Comparison of ENCODE assay signal across 23 cellular contexts in genomic region chr13:112719556-112719955, GRCh38. TPM values are rescaled to one million over a fixed set of nuclear protein-coding genes. Genes with fewer than 3 reads are reported as not detected.
DNase-seq lines count a peak whose midpoint lies in the region; ATAC-seq and TF ChIP-seq lines count a peak whose summit lies in the region.
"Had no signal": no experiment of that assay in that cellular context is flagged by ENCODE, and none has a peak within 500 bp of the region (broad histone marks: within the 10 kb centered on the region; RNA-seq: fewer than 3 reads in every experiment).

No MANE protein-coding gene starts in this region.

- H3K9me3 ChIP-seq in uterus, result no peaks in the 10 kb centered on the region

- peak overlapping the region; percentile 23 for H3K27ac Mint-ChIP-seq in activated naive CD4-positive, alpha-beta T cell treated with anti-CD3 and anti-CD28 coated beads, Interleukin-2, amount 50 U/mL, for 24 hours
- no peak overlapping the region for H3K27ac Mint-ChIP-seq in activated naive CD4-positive, alpha-beta T cell treated with anti-CD3 and anti-CD28 coated beads, Interleukin-2, amount 50 U/mL, for 72 hours
- peak overlapping the region in 2 of 3 experiments; percentile 34 to 45 for H3K27ac Mint-ChIP-seq in nephron
- no peak overlapping the region for H3K27ac Mint-ChIP-seq in activated CD4-positive, alpha-beta T cell treated with anti-CD3 and anti-CD28 coated beads, Interleukin-2, amount 10 ng/mL, durations not matched to agents 24 days and 14 days
- H3K27ac Mint-ChIP-seq: B cell; CD8-positive, alpha-beta T cell; IgD-negative memory B cell had no signal

- TF ChIP-seq CTCF in nephron (IDR thresholded peaks at IDR 0.05; ENCODE audit: unreplicated experiment in 3 of 3), result no peak
- no peak for TF ChIP-seq CTCF in uterus (IDR thresholded peaks at IDR 0.05)

- no peaks in the 10 kb centered on the region for H3K9me3 Mint-ChIP-seq in activated naive CD4-positive, alpha-beta T cell treated with anti-CD3 and anti-CD28 coated beads, Interleukin-2, amount 50 U/mL, for 24 hours
- H3K9me3 Mint-ChIP-seq in activated naive CD4-positive, alpha-beta T cell treated with anti-CD3 and anti-CD28 coated beads, Interleukin-2, amount 50 U/mL, for 72 hours, result no peaks in the 10 kb centered on the region
- peaks cover 9% of the 10 kb centered on the region for H3K9me3 Mint-ChIP-seq in nephron
- no peaks in the 10 kb centered on the region for H3K9me3 Mint-ChIP-seq in activated CD4-positive, alpha-beta T cell treated with anti-CD3 and anti-CD28 coated beads, Interleukin-2, amount 10 ng/mL, durations not matched to agents 24 days and 14 days
- H3K9me3 Mint-ChIP-seq: CD8-positive, alpha-beta T cell had no signal

- intact Hi-C loops in uterus (cut with DNase I; ENCODE audit: low total_unique reads), result no loop called here
- intact Hi-C loops in activated CD4-positive, alpha-beta T cell treated with anti-CD3 and anti-CD28 coated beads, Interleukin-2, amount 10 ng/mL, durations not matched to agents 24 days and 14 days (cut with micrococcal nuclease), result no loop called here

- no peak for DNase-seq in activated naive CD4-positive, alpha-beta T cell treated with anti-CD3 and anti-CD28 coated beads, Interleukin-2, amount 50 U/mL, for 72 hours (ENCODE audit: low spot score in 2 of 2)
- DNase-seq in astrocyte of the hippocampus (ENCODE audit: low read depth, low spot score) (peak; percentile 57), uterus (no peak), NCI-H128 (lab: John Stamatoyannopoulos, UW; ENCODE audit: unreplicated experiment) (no peak), NCI-H2227 treated with DMSO at 0.1 percent for 48 hours (lab: John Stamatoyannopoulos, UW) (no peak)
- no peak for DNase-seq in activated CD4-positive, alpha-beta T cell treated with anti-CD3 and anti-CD28 coated beads, Interleukin-2, amount 10 ng/mL, durations not matched to agents 24 days and 14 days
- DNase-seq: CD8-positive, alpha-beta T cell; GM23248; MM.1S; NCI-H1048; NCI-H1417 treated with DMSO at 0.1 percent for 48 hours; NCI-H1694 treated with DMSO at 0.1 percent for 48 hours; NCI-H510A; NCI-H69; SIG-M5 had no signal

- no peak overlapping the region for H3K4me3 ChIP-seq in uterus
- H3K4me3 ChIP-seq: GM23248, SK-N-MC had no signal

- H3K27me3 ChIP-seq in uterus, result no peaks in the 10 kb centered on the region

- peaks cover 34% of the 10 kb centered on the region for H3K4me1 Mint-ChIP-seq in activated naive CD4-positive, alpha-beta T cell treated with anti-CD3 and anti-CD28 coated beads, Interleukin-2, amount 50 U/mL, for 24 hours
- H3K4me1 Mint-ChIP-seq in nephron, result peaks cover 49% of the 10 kb centered on the region
- peaks cover 16% of the 10 kb centered on the region for H3K4me1 Mint-ChIP-seq in activated CD4-positive, alpha-beta T cell treated with anti-CD3 and anti-CD28 coated beads, Interleukin-2, amount 10 ng/mL, durations not matched to agents 24 days and 14 days
- H3K4me1 Mint-ChIP-seq: B cell had no signal

- no peak overlapping the region for H3K4me3 Mint-ChIP-seq in activated naive CD4-positive, alpha-beta T cell treated with anti-CD3 and anti-CD28 coated beads, Interleukin-2, amount 50 U/mL, for 24 hours
- no peak overlapping the region for H3K4me3 Mint-ChIP-seq in nephron
- H3K4me3 Mint-ChIP-seq in activated CD4-positive, alpha-beta T cell treated with anti-CD3 and anti-CD28 coated beads, Interleukin-2, amount 10 ng/mL, durations not matched to agents 24 days and 14 days, result no peak overlapping the region
- H3K4me3 Mint-ChIP-seq: B cell; CD8-positive, alpha-beta T cell had no signal

- H3K4me1 ChIP-seq in uterus, result peaks cover 0 to 19% of the 10 kb centered on the region in 2 donors

- H3K27ac ChIP-seq in uterus, result peak overlapping the region; percentile 92
- H3K27ac ChIP-seq: 22Rv1, C4-2B, GM23248, KMS-11, SK-N-MC had no signal

- H3K36me3 ChIP-seq in uterus, result no peaks in the 10 kb centered on the region

- H3K27me3 Mint-ChIP-seq in activated naive CD4-positive, alpha-beta T cell treated with anti-CD3 and anti-CD28 coated beads, Interleukin-2, amount 50 U/mL, for 24 hours, result no peaks in the 10 kb centered on the region
- H3K27me3 Mint-ChIP-seq in nephron (ENCODE audit: low read depth), result peaks cover 16% of the 10 kb centered on the region
- no peaks in the 10 kb centered on the region for H3K27me3 Mint-ChIP-seq in activated CD4-positive, alpha-beta T cell treated with anti-CD3 and anti-CD28 coated beads, Interleukin-2, amount 10 ng/mL, durations not matched to agents 24 days and 14 days
- H3K27me3 Mint-ChIP-seq: B cell, IgD-negative memory B cell had no signal

- no peak for TF ChIP-seq POLR2A in uterus (IDR thresholded peaks at IDR 0.05)

- ATAC-seq in activated naive CD4-positive, alpha-beta T cell treated with anti-CD3 and anti-CD28 coated beads, Interleukin-2, amount 50 U/mL, for 72 hours, result no peak
- ATAC-seq: CD8-positive, alpha-beta T cell had no signal

- H3K36me3 Mint-ChIP-seq in activated naive CD4-positive, alpha-beta T cell treated with anti-CD3 and anti-CD28 coated beads, Interleukin-2, amount 50 U/mL, for 24 hours, result peaks cover 5% of the 10 kb centered on the region
- no peaks in the 10 kb centered on the region for H3K36me3 Mint-ChIP-seq in activated naive CD4-positive, alpha-beta T cell treated with anti-CD3 and anti-CD28 coated beads, Interleukin-2, amount 50 U/mL, for 72 hours
- H3K36me3 Mint-ChIP-seq in nephron (ENCODE audit: low read depth), result peaks cover 23% of the 10 kb centered on the region
- H3K36me3 Mint-ChIP-seq in activated CD4-positive, alpha-beta T cell treated with anti-CD3 and anti-CD28 coated beads, Interleukin-2, amount 10 ng/mL, durations not matched to agents 24 days and 14 days (ENCODE audit: low read depth), result peaks cover 5% of the 10 kb centered on the region

RNA-seq across cellular contexts. Expression of gene ATP11A, which starts 29.7 kb away (rescaled TPM):
- total RNA-seq in activated naive CD4-positive, alpha-beta T cell treated with anti-CD3 and anti-CD28 coated beads, Interleukin-2, amount 50 U/mL, for 72 hours, result 10 to 100 TPM; 33.1 to 53.7 TPM
- total RNA-seq in uterus, result 100 to 1,000 TPM in 1 of 4 donors, 10 to 100 TPM in 3; 12.8 to 149 (median 22.8) TPM
- total RNA-seq in activated CD4-positive, alpha-beta T cell treated with anti-CD3 and anti-CD28 coated beads, Interleukin-2, amount 10 ng/mL, durations not matched to agents 24 days and 14 days, result 79.4 and 80.6 TPM in 2 replicates

Comparison
In these comparisons a context has a peak if more than half of its experiments do, and no peak if none do; other contexts are left out.
1. H3K27ac Mint-ChIP-seq: peak in activated naive CD4-positive, alpha-beta T cell treated with anti-CD3 and anti-CD28 coated beads, Interleukin-2, amount 50 U/mL, for 24 hours (single experiment) and nephron (2 of 3); none in activated naive CD4-positive, alpha-beta T cell treated with anti-CD3 and anti-CD28 coated beads, Interleukin-2, amount 50 U/mL, for 72 hours (0 of 2) and activated CD4-positive, alpha-beta T cell treated with anti-CD3 and anti-CD28 coated beads, Interleukin-2, amount 10 ng/mL, durations not matched to agents 24 days and 14 days (single experiment).